In the genomic region with DNA sequence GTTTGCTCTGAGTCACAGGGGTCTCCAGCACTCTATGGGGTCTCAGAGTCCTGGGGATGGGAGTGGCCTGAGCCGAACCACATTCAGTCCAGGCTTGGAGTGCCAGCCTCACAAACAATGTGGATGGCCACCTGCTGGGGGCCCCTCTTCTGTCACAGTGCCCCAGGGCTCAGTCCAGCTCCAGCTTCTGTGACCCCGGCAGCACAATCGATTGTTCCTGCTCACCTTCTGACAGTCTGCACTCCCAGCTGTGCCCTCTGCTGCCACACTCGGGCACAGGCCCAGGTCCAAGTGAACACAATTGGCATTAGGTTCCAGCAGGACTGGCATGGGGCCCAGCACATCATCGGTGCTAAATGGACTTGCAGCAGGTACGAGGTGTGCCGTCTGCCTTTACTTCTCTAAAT, we compare ENCODE assay signal across 1 cellular context.
TF ChIP-seq lines count a peak whose summit lies in the region.

No MANE protein-coding gene starts in this region.

TF ChIP-seq in H1, 55 proteins besides CTCF, POLR2A, EP300 and RAD21:
- TF ChIP-seq TEAD4 (IDR thresholded peaks at IDR 0.05; ENCODE audit: low read depth, low read length) (no peak), EZH2 (IDR thresholded peaks at IDR 0.05; ENCODE audit: low read depth, low read length, severe bottlenecking) (no peak), USF2 (IDR thresholded peaks at IDR 0.05; ENCODE audit: low read length) (no peak), HDAC2 (IDR thresholded peaks at IDR 0.05; ENCODE audit: borderline replicate concordance in 1 of 2, low read depth in 2 of 2, low read length in 2 of 2) (no peak), SP2 (IDR thresholded peaks at IDR 0.05; ENCODE audit: low read length) (no peak), CBX8 (IDR thresholded peaks at IDR 0.05; ENCODE audit: borderline replicate concordance, low read depth, low read length) (no peak), CREB1 (IDR thresholded peaks at IDR 0.05) (no peak), GABPA (IDR thresholded peaks at IDR 0.05; ENCODE audit: borderline replicate concordance, insufficient read depth, low read length) (no peak), BRCA1 (IDR thresholded peaks at IDR 0.05; ENCODE audit: low read depth, low read length) (no peak), ASH2L (IDR thresholded peaks at IDR 0.05; ENCODE audit: low read length) (no peak), GTF2F1 (IDR thresholded peaks at IDR 0.05; ENCODE audit: borderline replicate concordance, low read depth, low read length) (no peak), NRF1 (IDR thresholded peaks at IDR 0.05; ENCODE audit: low read depth, low read length) (no peak), RNF2 (IDR thresholded peaks at IDR 0.05; ENCODE audit: borderline replicate concordance, low read depth, low read length, missing control alignments, poor library complexity, severe bottlenecking) (no peak), MAFK (IDR thresholded peaks at IDR 0.05; ENCODE audit: low read depth, low read length) (no peak), RBBP5 (IDR thresholded peaks at IDR 0.05; ENCODE audit: borderline replicate concordance, low read depth, low read length) (no peak), KDM1A (IDR thresholded peaks at IDR 0.05; ENCODE audit: borderline replicate concordance, low read length) (no peak), SRF (IDR thresholded peaks at IDR 0.05; ENCODE audit: low read depth, low read length) (no peak), SAP30 (IDR thresholded peaks at IDR 0.05; ENCODE audit: insufficient read depth, insufficient replicate concordance, low read length) (no peak)
